In the genomic region with DNA sequence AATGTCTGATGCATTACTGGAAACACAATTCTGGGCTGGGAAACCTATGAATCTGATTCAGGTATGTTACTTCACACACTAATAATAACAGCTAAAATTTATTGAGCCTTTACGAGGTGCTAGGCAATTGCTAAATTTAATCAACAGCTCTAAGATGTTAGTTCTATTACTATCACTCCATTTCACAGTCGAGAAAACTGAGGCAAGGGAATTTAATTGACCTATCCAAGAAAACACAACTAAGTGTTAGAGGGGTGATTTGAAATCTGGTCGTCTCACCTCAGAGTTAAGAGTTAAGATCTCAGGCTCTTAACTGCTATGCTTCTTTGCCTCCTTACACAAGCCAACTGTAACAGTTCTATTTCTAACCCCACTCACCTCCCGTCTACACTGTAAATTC, we compare ENCODE assay signal across 23 cellular contexts. TPM values are rescaled to one million over a fixed set of nuclear protein-coding genes. Genes with fewer than 3 reads are reported as not detected.
DNase-seq lines count a peak whose midpoint lies in the region; ATAC-seq and TF ChIP-seq lines count a peak whose summit lies in the region.
"Had no signal": no experiment of that assay in that cellular context is flagged by ENCODE, and none has a peak within 500 bp of the region (broad histone marks: within the 10 kb centered on the region; RNA-seq: fewer than 3 reads in every experiment).

No MANE protein-coding gene starts in this region.

- intact Hi-C loops in CD8-positive, alpha-beta T cell (cut with DNase I, micrococcal nuclease) = no loop called here

- no peak for ATAC-seq in CD4-positive, CD25-positive, alpha-beta regulatory T cell (ENCODE audit: low read depth in 2 of 2)
- no peak for ATAC-seq in CD8-positive, alpha-beta T cell
- ATAC-seq in activated naive CD8-positive, alpha-beta T cell treated with anti-CD3 and anti-CD28 coated beads, Interleukin-2, amount 50 U/mL, for 24 hours = no peak
- ATAC-seq: GM12878, Right ventricle myocardium inferior had no signal

- peaks cover 100% of the 10 kb centered on the region for H3K79me2 ChIP-seq in osteoblast (ENCODE audit: insufficient read depth, low read length)

- H3K9me3 ChIP-seq in CD4-positive, CD25-positive, alpha-beta regulatory T cell (ENCODE audit: control insufficient read depth in 2 of 2, low read length in 2 of 2) = no peaks in the 10 kb centered on the region
- no peaks in the 10 kb centered on the region for H3K9me3 ChIP-seq in CD8-positive, alpha-beta T cell (ENCODE audit: low read length)
- H3K9me3 ChIP-seq in osteoblast (ENCODE audit: low read depth, low read length) = no peaks in the 10 kb centered on the region
- H3K9me3 ChIP-seq: MG63, SJSA1 had no signal

- CTCF ChIA-PET in CD8-positive, alpha-beta T cell (lab: Charles Lee) = interaction anchor here (1.3 kb wide), 1 partner anchor 9 kb away, joined by 5 read pairs; the partner anchor contains the start of gene MAML2

- no peak overlapping the region for H3K27ac ChIP-seq in CD4-positive, CD25-positive, alpha-beta regulatory T cell (ENCODE audit: insufficient read depth, low read length, poor library complexity, severe bottlenecking)
- no peak overlapping the region for H3K27ac ChIP-seq in CD8-positive, alpha-beta T cell (ENCODE audit: low read depth, low read length)
- peak overlapping the region; percentile 10 for H3K27ac ChIP-seq in osteoblast (ENCODE audit: low read depth, low read length)
- H3K27ac ChIP-seq: C4-2B, HL-60, SJSA1 had no signal

- peak overlapping the region in 2 of 3 donors; percentile 14 to 30 for H3K27ac Mint-ChIP-seq in CD4-positive, CD25-positive, alpha-beta regulatory T cell
- H3K27ac Mint-ChIP-seq in CD8-positive, alpha-beta T cell = peak overlapping the region; percentile 52
- peak overlapping the region; percentile 12 for H3K27ac Mint-ChIP-seq in activated naive CD8-positive, alpha-beta T cell treated with anti-CD3 and anti-CD28 coated beads, Interleukin-2, amount 50 U/mL, for 24 hours
- no peak overlapping the region for H3K27ac Mint-ChIP-seq in type B pancreatic cell
- H3K27ac Mint-ChIP-seq: IgD-negative memory B cell had no signal

- peaks cover 12% of the 10 kb centered on the region for H3K36me3 ChIP-seq in CD4-positive, CD25-positive, alpha-beta regulatory T cell (ENCODE audit: control insufficient read depth, insufficient read depth, low read length)
- H3K36me3 ChIP-seq in CD8-positive, alpha-beta T cell (ENCODE audit: insufficient read depth, low read length) = no peaks in the 10 kb centered on the region
- peaks cover 8% of the 10 kb centered on the region for H3K36me3 ChIP-seq in osteoblast (ENCODE audit: insufficient read depth, low read length)
- H3K36me3 ChIP-seq: MG63 had no signal

- no peak for DNase-seq in CD4-positive, CD25-positive, alpha-beta regulatory T cell
- no peak for DNase-seq in CD8-positive, alpha-beta T cell
- DNase-seq in activated naive CD8-positive, alpha-beta T cell treated with anti-CD3 and anti-CD28 coated beads, Interleukin-2, amount 50 U/mL, for 24 hours = no peak
- DNase-seq in osteoblast (ENCODE audit: insufficient read length, low spot score, missing footprints) (no peak), anterior cingulate cortex (lab: John Stamatoyannopoulos, UW) (no peak), GM03348 (ENCODE audit: low spot score) (no peak), type B pancreatic cell (ENCODE audit: extremely low spot score, unreplicated experiment) (no peak)
- DNase-seq: AML-193, DMS79, H9, Kasumi-1, MG63, NCI-H1417, NCI-H1694 treated with DMSO at 0.1 percent for 48 hours, NCI-H2081 treated with DMSO at 0.1 percent for 48 hours, NCI-H2171 treated with DMSO at 0.1 percent for 48 hours, NCI-H526 treated with DMSO at 0.1 percent for 48 hours had no signal

- no peaks in the 10 kb centered on the region for H3K27me3 Mint-ChIP-seq in CD4-positive, CD25-positive, alpha-beta regulatory T cell
- H3K27me3 Mint-ChIP-seq in CD8-positive, alpha-beta T cell (ENCODE audit: low read depth) = no peaks in the 10 kb centered on the region
- H3K27me3 Mint-ChIP-seq in activated naive CD8-positive, alpha-beta T cell treated with anti-CD3 and anti-CD28 coated beads, Interleukin-2, amount 50 U/mL, for 24 hours = no peaks in the 10 kb centered on the region
- no peaks in the 10 kb centered on the region for H3K27me3 Mint-ChIP-seq in type B pancreatic cell
- H3K27me3 Mint-ChIP-seq: IgD-negative memory B cell had no signal

- H3K4me1 ChIP-seq in CD4-positive, CD25-positive, alpha-beta regulatory T cell (ENCODE audit: control insufficient read depth, insufficient read depth, low read length, poor library complexity, severe bottlenecking) = peaks cover 46% of the 10 kb centered on the region
- peaks cover 92% of the 10 kb centered on the region for H3K4me1 ChIP-seq in CD8-positive, alpha-beta T cell (ENCODE audit: insufficient read depth, low read length)
- H3K4me1 ChIP-seq in osteoblast (ENCODE audit: insufficient read depth, low read length) = peaks cover 66% of the 10 kb centered on the region

- H3K4me3 Mint-ChIP-seq in CD4-positive, CD25-positive, alpha-beta regulatory T cell = no peak overlapping the region
- no peak overlapping the region for H3K4me3 Mint-ChIP-seq in CD8-positive, alpha-beta T cell
- no peak overlapping the region for H3K4me3 Mint-ChIP-seq in activated naive CD8-positive, alpha-beta T cell treated with anti-CD3 and anti-CD28 coated beads, Interleukin-2, amount 50 U/mL, for 24 hours
- H3K4me3 Mint-ChIP-seq in type B pancreatic cell = no peak overlapping the region
- H3K4me3 Mint-ChIP-seq: H9, IgD-negative memory B cell had no signal

- H3K27me3 ChIP-seq in CD4-positive, CD25-positive, alpha-beta regulatory T cell (ENCODE audit: control insufficient read depth, insufficient read depth, low read length) = no peaks in the 10 kb centered on the region
- no peaks in the 10 kb centered on the region for H3K27me3 ChIP-seq in CD8-positive, alpha-beta T cell (ENCODE audit: insufficient read depth, low read length)
- H3K27me3 ChIP-seq in osteoblast (ENCODE audit: insufficient read depth, low read length) = no peaks in the 10 kb centered on the region
- H3K27me3 ChIP-seq: MG63, SJSA1 had no signal

- H3K9me3 Mint-ChIP-seq in CD4-positive, CD25-positive, alpha-beta regulatory T cell = no peaks in the 10 kb centered on the region
- H3K9me3 Mint-ChIP-seq in CD8-positive, alpha-beta T cell = no peaks in the 10 kb centered on the region
- H3K9me3 Mint-ChIP-seq in activated naive CD8-positive, alpha-beta T cell treated with anti-CD3 and anti-CD28 coated beads, Interleukin-2, amount 50 U/mL, for 24 hours = no peaks in the 10 kb centered on the region
- peaks cover 3% of the 10 kb centered on the region for H3K9me3 Mint-ChIP-seq in type B pancreatic cell
- H3K9me3 Mint-ChIP-seq: H9, IgD-negative memory B cell had no signal

- peaks cover 30 to 91% (median 81%) of the 10 kb centered on the region in 4 donors for H3K4me1 Mint-ChIP-seq in CD4-positive, CD25-positive, alpha-beta regulatory T cell
- H3K4me1 Mint-ChIP-seq in CD8-positive, alpha-beta T cell (ENCODE audit: low read depth) = peaks cover 91% of the 10 kb centered on the region
- peaks cover 96% of the 10 kb centered on the region for H3K4me1 Mint-ChIP-seq in activated naive CD8-positive, alpha-beta T cell treated with anti-CD3 and anti-CD28 coated beads, Interleukin-2, amount 50 U/mL, for 24 hours
- peaks cover 61% of the 10 kb centered on the region for H3K4me1 Mint-ChIP-seq in type B pancreatic cell (ENCODE audit: unreplicated experiment)

- H2AFZ ChIP-seq in osteoblast (ENCODE audit: low read length) = no peak overlapping the region

- TF ChIP-seq CTCF in CD8-positive, alpha-beta T cell (IDR thresholded peaks at IDR 0.05) = no peak
- TF ChIP-seq CTCF in osteoblast (IDR thresholded peaks at IDR 0.05; ENCODE audit: extremely low read depth, low read depth, low read length) = no peak
- TF ChIP-seq CTCF in type B pancreatic cell (conservative IDR thresholded peaks at IDR 0.05) = no peak

- no peak overlapping the region for H3K4me3 ChIP-seq in CD4-positive, CD25-positive, alpha-beta regulatory T cell (ENCODE audit: low read depth, low read length)
- H3K4me3 ChIP-seq in CD8-positive, alpha-beta T cell (ENCODE audit: low read depth, low read length) = no peak overlapping the region
- H3K4me3 ChIP-seq in osteoblast (ENCODE audit: insufficient read depth, low read length) = no peak overlapping the region
- H3K4me3 ChIP-seq: GM12878, MG63, SJSA1 had no signal

- POLR2A ChIA-PET in CD8-positive, alpha-beta T cell (lab: Charles Lee) = interaction anchor here (0.7 to 1.6 kb wide), 3 partner anchors 9 to 165 kb away, joined by 3 to 4 read pairs (median 4); partner anchors contain the start of gene MAML2

- H3K4me2 ChIP-seq in osteoblast (ENCODE audit: insufficient read depth, low read length) = no peak overlapping the region

- H3K36me3 Mint-ChIP-seq in CD4-positive, CD25-positive, alpha-beta regulatory T cell = peaks cover 29% of the 10 kb centered on the region
- H3K36me3 Mint-ChIP-seq in CD8-positive, alpha-beta T cell = peaks cover 60% of the 10 kb centered on the region
- H3K36me3 Mint-ChIP-seq in activated naive CD8-positive, alpha-beta T cell treated with anti-CD3 and anti-CD28 coated beads, Interleukin-2, amount 50 U/mL, for 24 hours (ENCODE audit: low read depth) = peaks cover 27% of the 10 kb centered on the region
- peaks cover 25% of the 10 kb centered on the region for H3K36me3 Mint-ChIP-seq in type B pancreatic cell

- H4K20me1 ChIP-seq in osteoblast (ENCODE audit: insufficient read depth, low read length) = peaks cover 21% of the 10 kb centered on the region

RNA-seq across cellular contexts. Expression of gene MAML2, which starts 8.8 kb away (rescaled TPM):
- total RNA-seq in CD4-positive, CD25-positive, alpha-beta regulatory T cell = 35.6 TPM
- 1 to 10 TPM; 4.1 to 9.3 (median 7.8) TPM for polyA plus RNA-seq in CD4-positive, CD25-positive, alpha-beta regulatory T cell
- total RNA-seq in CD8-positive, alpha-beta T cell = 10 to 100 TPM; 41.2 to 42.3 TPM
- total RNA-seq in osteoblast = 17.4 and 19.2 TPM in 2 replicates
- total RNA-seq in type B pancreatic cell (ENCODE audit: low replicate concordance) = 20.8 and 33.6 TPM in 2 replicates

RNA-seq across cellular contexts. Expression of gene CCDC82, which starts 55.5 kb away (rescaled TPM):
- total RNA-seq in CD4-positive, CD25-positive, alpha-beta regulatory T cell = 37.3 TPM
- polyA plus RNA-seq in CD4-positive, CD25-positive, alpha-beta regulatory T cell = 10 to 100 TPM; 22.2 to 27.8 (median 24.8) TPM
- total RNA-seq in CD8-positive, alpha-beta T cell = 10 to 100 TPM; 20.0 to 23.0 TPM
- total RNA-seq in osteoblast (19.5 and 21.8 TPM in 2 replicates), type B pancreatic cell (ENCODE audit: low replicate concordance) (15.2 and 21.7 TPM in 2 replicates)

RNA-seq across cellular contexts. Expression of gene JRKL, which starts 55.6 kb away (rescaled TPM):
- total RNA-seq in CD4-positive, CD25-positive, alpha-beta regulatory T cell = 4.4 TPM
- 1 to 10 TPM; 2.1 to 5.3 (median 3.2) TPM for polyA plus RNA-seq in CD4-positive, CD25-positive, alpha-beta regulatory T cell
- total RNA-seq in CD8-positive, alpha-beta T cell = 1 to 10 TPM; 2.5 to 2.6 TPM
- total RNA-seq in osteoblast = 8.5 and 9.8 TPM in 2 replicates
- 11.5 and 13.9 TPM in 2 replicates for total RNA-seq in type B pancreatic cell (ENCODE audit: low replicate concordance)
